12 cellular contexts compared by ENCODE assay signal in the genomic region with DNA sequence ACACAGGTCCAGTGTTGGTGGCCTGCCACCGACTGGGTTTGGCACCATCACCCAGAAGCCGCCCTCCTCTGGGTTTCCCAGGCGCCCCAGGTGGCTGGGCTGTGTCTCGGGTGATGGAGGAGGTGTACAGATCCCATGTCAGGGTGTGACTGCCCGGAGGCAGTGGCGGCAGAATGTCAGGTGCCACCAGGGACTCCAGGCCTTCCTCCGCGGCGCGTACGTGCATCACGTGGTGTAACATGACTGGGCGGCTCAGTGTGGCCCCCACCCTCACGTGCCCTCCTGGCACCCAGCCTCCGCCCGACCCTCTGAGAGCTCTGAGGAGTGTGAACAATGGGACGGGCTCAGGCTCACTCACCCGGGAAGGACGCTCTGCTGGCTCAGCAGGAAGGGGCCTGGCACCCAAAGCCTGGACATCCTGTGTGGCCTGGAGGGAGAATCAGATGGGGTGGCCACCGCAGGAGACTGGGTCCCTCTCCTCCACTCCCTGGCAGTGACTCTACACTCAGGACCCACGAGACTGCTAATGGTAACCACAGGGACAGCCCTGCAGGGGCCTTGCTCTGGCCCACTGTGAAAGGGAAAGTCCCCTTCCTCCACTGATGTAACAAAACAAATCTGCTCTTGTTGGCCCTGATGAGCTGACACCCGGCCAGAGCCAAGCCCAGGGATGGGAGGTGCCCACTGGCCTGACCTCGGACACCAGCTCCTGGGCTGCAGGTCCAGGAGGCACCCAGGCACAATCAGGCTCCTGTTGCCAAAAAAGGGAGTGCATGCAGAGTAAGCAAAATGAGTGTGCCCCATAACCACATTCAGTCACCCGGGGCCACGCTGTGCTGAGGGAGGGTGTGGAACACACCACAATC.
A peak's percentile ranks its signal among the peaks of the same experiment; 100 is the strongest.
DNase-seq lines count a peak whose midpoint lies in the region; ATAC-seq, FAIRE-seq and TF ChIP-seq lines count a peak whose summit lies in the region.
"Had no signal": no experiment of that assay in that cellular context is flagged by ENCODE, and none has a peak within 500 bp of the region (broad histone marks: within the 10 kb centered on the region; RNA-seq: fewer than 3 reads in every experiment).

No MANE protein-coding gene starts in this region.

- TF ChIP-seq POLR2A in testis (IDR thresholded peaks at IDR 0.05), result no peak

- FAIRE-seq in frontal cortex (lab: Jason Lieb, UNC), result no peak
- FAIRE-seq: D721Med had no signal

- H3K4me1 ChIP-seq in foreskin keratinocyte (no peaks in the 10 kb centered on the region), testis (no peaks in the 10 kb centered on the region)

- DNase-seq in NCI-H2029 treated with DMSO at 0.1 percent for 48 hours (lab: John Stamatoyannopoulos, UW), result peak; percentile 79
- DNase-seq in foreskin keratinocyte, result no peak
- DNase-seq in renal cortical epithelial cell (ENCODE audit: low read depth), result peak; percentile 49
- no peak for DNase-seq in frontal cortex (ENCODE audit: low spot score in 2 of 2)
- no peak for DNase-seq in SHP77 (lab: John Stamatoyannopoulos, UW)
- no peak for DNase-seq in testis
- DNase-seq: activated CD8-positive, alpha-beta memory T cell treated with anti-CD3 and anti-CD28 coated beads, Interleukin-2, amount 10 ng/mL, durations not matched to agents 7 days and 5 days; NCI-H345; nephron progenitor cell had no signal

- H3K27ac ChIP-seq in foreskin keratinocyte (no peak overlapping the region), testis (no peak overlapping the region)

- intact Hi-C loops in testis (cut with DNase I; ENCODE audit: low total_unique reads), result no loop called here

- no peak for TF ChIP-seq CTCF in foreskin keratinocyte (conservative IDR thresholded peaks at IDR 0.05)
- no peak for TF ChIP-seq CTCF in testis (IDR thresholded peaks at IDR 0.05)

- ATAC-seq in GM19025 (IDR thresholded peaks at IDR 0.05; ENCODE audit: low read depth, unreplicated experiment), result peak; percentile 49
- ATAC-seq in foreskin keratinocyte, result peak; percentile 22
- ATAC-seq in GM19467 (IDR thresholded peaks at IDR 0.05; ENCODE audit: unreplicated experiment), result no peak
- ATAC-seq: activated CD8-positive, alpha-beta memory T cell treated with anti-CD3 and anti-CD28 coated beads, Interleukin-2, amount 10 ng/mL, durations not matched to agents 7 days and 5 days had no signal

- H3K9me3 ChIP-seq in testis, result no peaks in the 10 kb centered on the region

- H3K27me3 ChIP-seq in foreskin keratinocyte (no peaks in the 10 kb centered on the region), testis (no peaks in the 10 kb centered on the region)

- H3K4me3 ChIP-seq in testis, result no peak overlapping the region

- H3K36me3 ChIP-seq in testis (ENCODE audit: low read depth, missing control alignments), result no peaks in the 10 kb centered on the region

- 82 to 89% methylated on average over 6 to 25 of the region's 25 CpGs for WGBS in testis, 2 donors

Comparison
In these comparisons a context has a peak if more than half of its experiments do, and no peak if none do; other contexts are left out.
1. DNase-seq: peak in NCI-H2029 treated with DMSO at 0.1 percent for 48 hours (single experiment) and renal cortical epithelial cell (single experiment); none in foreskin keratinocyte (0 of 2), frontal cortex (0 of 2), SHP77 (0 of 2) and testis (single experiment).